Comparison of ENCODE assay signal across 14 cellular contexts in genomic region chr4:116724249-116724648, GRCh38.
DNase-seq lines count a peak whose midpoint lies in the region; ATAC-seq and TF ChIP-seq lines count a peak whose summit lies in the region.
"Had no signal": no experiment of that assay in that cellular context is flagged by ENCODE, and none has a peak within 500 bp of the region (broad histone marks: within the 10 kb centered on the region; RNA-seq: fewer than 3 reads in every experiment).

No MANE protein-coding gene starts in this region.

- H3K4me1 Mint-ChIP-seq in effector memory CD8-positive, alpha-beta T cell (ENCODE audit: low read depth in 2 of 2): no peaks in the 10 kb centered on the region
- H3K4me1 Mint-ChIP-seq: activated naive CD4-positive, alpha-beta T cell treated with anti-CD3 and anti-CD28 coated beads, Interleukin-2, amount 50 U/mL, for 24 hours had no signal

- H3K27ac Mint-ChIP-seq in effector memory CD8-positive, alpha-beta T cell: no peak overlapping the region
- H3K27ac Mint-ChIP-seq: activated CD8-positive, alpha-beta T cell treated with anti-CD3 and anti-CD28 coated beads, Interleukin-2, amount 10 ng/mL, durations not matched to agents 7 days and 5 days; activated naive CD4-positive, alpha-beta T cell treated with anti-CD3 and anti-CD28 coated beads, Interleukin-2, amount 50 U/mL, for 24 hours had no signal

- WGBS in lower leg skin, 2 donors: 88 to 96% methylated on average over 3 of the region's 3 CpGs

- H3K4me3 Mint-ChIP-seq in effector memory CD8-positive, alpha-beta T cell: no peak overlapping the region
- H3K4me3 Mint-ChIP-seq: activated CD8-positive, alpha-beta T cell treated with anti-CD3 and anti-CD28 coated beads, Interleukin-2, amount 10 ng/mL, durations not matched to agents 7 days and 5 days; activated naive CD4-positive, alpha-beta T cell treated with anti-CD3 and anti-CD28 coated beads, Interleukin-2, amount 50 U/mL, for 24 hours had no signal

- no peak for TF ChIP-seq CTCF in lower leg skin (IDR thresholded peaks at IDR 0.05)

- no peaks in the 10 kb centered on the region for H3K36me3 Mint-ChIP-seq in effector memory CD8-positive, alpha-beta T cell (ENCODE audit: insufficient read depth)
- H3K36me3 Mint-ChIP-seq: activated naive CD4-positive, alpha-beta T cell treated with anti-CD3 and anti-CD28 coated beads, Interleukin-2, amount 50 U/mL, for 24 hours had no signal

- H3K27me3 Mint-ChIP-seq in effector memory CD8-positive, alpha-beta T cell: no peaks in the 10 kb centered on the region
- H3K27me3 Mint-ChIP-seq: activated naive CD4-positive, alpha-beta T cell treated with anti-CD3 and anti-CD28 coated beads, Interleukin-2, amount 50 U/mL, for 24 hours had no signal

- H3K9me3 Mint-ChIP-seq in effector memory CD8-positive, alpha-beta T cell: peaks cover 0 to 6% of the 10 kb centered on the region in 2 donors
- H3K9me3 Mint-ChIP-seq: activated naive CD4-positive, alpha-beta T cell treated with anti-CD3 and anti-CD28 coated beads, Interleukin-2, amount 50 U/mL, for 24 hours had no signal

- H3K4me3 ChIP-seq in lower leg skin (ENCODE audit: low read depth, poor library complexity, severe bottlenecking): no peak overlapping the region
- H3K4me3 ChIP-seq: left lung, MG63, tibial artery had no signal

- no peak for TF ChIP-seq POLR2A in lower leg skin (IDR thresholded peaks at IDR 0.05)

- peak; percentile 94 for ATAC-seq in GM18499 (IDR thresholded peaks at IDR 0.05; ENCODE audit: insufficient read depth, unreplicated experiment)
- ATAC-seq in GM19463 (IDR thresholded peaks at IDR 0.05; ENCODE audit: unreplicated experiment): peak; percentile 94
- peak; percentile 82 for ATAC-seq in HG02763 (IDR thresholded peaks at IDR 0.05; ENCODE audit: unreplicated experiment)
- ATAC-seq in HG03354 (IDR thresholded peaks at IDR 0.05; ENCODE audit: poor library complexity, severe bottlenecking, unreplicated experiment): peak; percentile 83
- ATAC-seq in effector memory CD8-positive, alpha-beta T cell (replicated peaks): no peak
- ATAC-seq: activated CD8-positive, alpha-beta T cell treated with anti-CD3 and anti-CD28 coated beads, Interleukin-2, amount 10 ng/mL, durations not matched to agents 7 days and 5 days; left lung had no signal

- DNase-seq in activated T-cell treated with anti-CD3 and anti-CD28 coated beads for 4 hours (no peak), NCI-H2107 treated with DMSO at 0.1 percent for 48 hours (lab: John Stamatoyannopoulos, UW; ENCODE audit: unreplicated experiment) (no peak), lower leg skin (ENCODE audit: low spot score in 2 of 2) (no peak)
- DNase-seq in effector memory CD8-positive, alpha-beta T cell: no peak
- DNase-seq: activated CD8-positive, alpha-beta T cell treated with anti-CD3 and anti-CD28 coated beads, Interleukin-2, amount 10 ng/mL, durations not matched to agents 7 days and 5 days; left lung; MG63; T-helper 9 cell; tibial artery had no signal

- intact Hi-C loops in lower leg skin (cut with DNase I; ENCODE audit: low total_unique reads): no loop called here
